ENCODE assay signal across 13 cellular contexts in genomic region chr1:172390243-172390619, GRCh38. TPM values are rescaled to one million over a fixed set of nuclear protein-coding genes. Genes with fewer than 3 reads are reported as not detected.
A peak's percentile ranks its signal among the peaks of the same experiment; 100 is the strongest.
DNase-seq lines count a peak whose midpoint lies in the region; ATAC-seq and TF ChIP-seq lines count a peak whose summit lies in the region.
"Had no signal": no experiment of that assay in that cellular context is flagged by ENCODE, and none has a peak within 500 bp of the region (broad histone marks: within the 10 kb centered on the region; RNA-seq: fewer than 3 reads in every experiment).

No MANE protein-coding gene starts in this region.

- H3K27me3 Mint-ChIP-seq in stimulated activated naive B cell treated with anti-CD40 and anti-IgM and Interleukin-4, amounts not matched to agents 10 μg/mL and 1 μg/mL and 100 μg/mL, for 72 hours = no peaks in the 10 kb centered on the region
- no peaks in the 10 kb centered on the region for H3K27me3 Mint-ChIP-seq in effector memory CD8-positive, alpha-beta T cell

- H3K36me3 Mint-ChIP-seq in stimulated activated naive B cell treated with anti-CD40 and anti-IgM and Interleukin-4, amounts not matched to agents 10 μg/mL and 1 μg/mL and 100 μg/mL, for 72 hours = no peaks in the 10 kb centered on the region
- peaks cover 2% of the 10 kb centered on the region for H3K36me3 Mint-ChIP-seq in effector memory CD8-positive, alpha-beta T cell (ENCODE audit: insufficient read depth)

- H3K79me2 ChIP-seq in KMS-11 (ENCODE audit: insufficient read depth, low read depth) = no peaks in the 10 kb centered on the region

- H3K27ac ChIP-seq in KMS-11 (no peak overlapping the region), heart right ventricle (peak overlapping the region in 7 of 10 donors; percentile 10 to 79 (median 51))

- no peaks in the 10 kb centered on the region for H4K20me1 ChIP-seq in KMS-11 (ENCODE audit: insufficient read depth)

- H3K4me3 Mint-ChIP-seq in stimulated activated naive B cell treated with anti-CD40 and anti-IgM and Interleukin-4, amounts not matched to agents 10 μg/mL and 1 μg/mL and 100 μg/mL, for 72 hours = peak overlapping the region; percentile 87 to 93
- H3K4me3 Mint-ChIP-seq in effector memory CD8-positive, alpha-beta T cell = no peak overlapping the region

- intact Hi-C loops in heart right ventricle (cut with DNase I) = loop anchor here in 4 of 10 donors (10.0 kb wide), 3 partner anchors 45 to 245 kb away; no protein-coding TSS in a partner anchor

- WGBS in heart right ventricle, 2 donors = 41 to 57% methylated on average over 2 of the region's 2 CpGs

- peaks cover 0 to 3% of the 10 kb centered on the region in 2 donors for H3K9me3 Mint-ChIP-seq in stimulated activated naive B cell treated with anti-CD40 and anti-IgM and Interleukin-4, amounts not matched to agents 10 μg/mL and 1 μg/mL and 100 μg/mL, for 72 hours
- no peaks in the 10 kb centered on the region for H3K9me3 Mint-ChIP-seq in effector memory CD8-positive, alpha-beta T cell

- no peaks in the 10 kb centered on the region for H3K9me3 ChIP-seq in heart right ventricle
- H3K9me3 ChIP-seq: stomach had no signal

- no peak overlapping the region for H2AFZ ChIP-seq in KMS-11 (ENCODE audit: low read depth)

- peak in 1 of 2 donors; percentile 29 for DNase-seq in heart right ventricle
- no peak for DNase-seq in stimulated activated naive B cell treated with anti-CD40 and anti-IgM and Interleukin-4, amounts not matched to agents 10 μg/mL and 1 μg/mL and 100 μg/mL, for 72 hours
- DNase-seq in AG20443 (ENCODE audit: low spot score) = no peak
- DNase-seq in effector memory CD8-positive, alpha-beta T cell = no peak
- DNase-seq: activated CD4-positive, alpha-beta T cell treated with anti-CD3 and anti-CD28 coated beads for 48 hours; NCI-H69; stomach had no signal

- H3K4me1 ChIP-seq in KMS-11 (ENCODE audit: low read depth, poor library complexity, severe bottlenecking) (peaks cover 34% of the 10 kb centered on the region), heart right ventricle (peaks cover 4 to 55% (median 32%) of the 10 kb centered on the region in 9 donors)

- TF ChIP-seq CTCF in KMS-11 (conservative IDR thresholded peaks at IDR 0.05; ENCODE audit: low read depth, low read length) = no peak
- no peak for TF ChIP-seq CTCF in heart right ventricle (IDR thresholded peaks at IDR 0.05)

- peaks cover 5% of the 10 kb centered on the region; the same call in 1 of the 2 replicates for H3K27me3 ChIP-seq in KMS-11 (ENCODE audit: insufficient read depth, low read depth)
- H3K27me3 ChIP-seq in heart right ventricle = no peaks in the 10 kb centered on the region
- H3K27me3 ChIP-seq: stomach had no signal

- no peak overlapping the region for H3K9ac ChIP-seq in KMS-11

- peak overlapping the region; percentile 32; the same call in 1 of the 2 replicates for H3K4me2 ChIP-seq in KMS-11

- peaks cover 36 to 63% of the 10 kb centered on the region in 2 donors for H3K4me1 Mint-ChIP-seq in stimulated activated naive B cell treated with anti-CD40 and anti-IgM and Interleukin-4, amounts not matched to agents 10 μg/mL and 1 μg/mL and 100 μg/mL, for 72 hours
- peaks cover 20 to 25% of the 10 kb centered on the region in 2 donors for H3K4me1 Mint-ChIP-seq in effector memory CD8-positive, alpha-beta T cell (ENCODE audit: low read depth in 2 of 2)

- H3K36me3 ChIP-seq in KMS-11 (ENCODE audit: insufficient read depth) (no peaks in the 10 kb centered on the region), heart right ventricle (no peaks in the 10 kb centered on the region)
- H3K36me3 ChIP-seq: stomach had no signal

- H3K4me3 ChIP-seq in KMS-11 (IDR thresholded peaks at IDR 0.05; ENCODE audit: insufficient read depth, low read depth, low read length) (no peak overlapping the region), heart right ventricle (no peak overlapping the region)

- H3K27ac Mint-ChIP-seq in stimulated activated naive B cell treated with anti-CD40 and anti-IgM and Interleukin-4, amounts not matched to agents 10 μg/mL and 1 μg/mL and 100 μg/mL, for 72 hours = peak overlapping the region; percentile 98
- no peak overlapping the region for H3K27ac Mint-ChIP-seq in effector memory CD8-positive, alpha-beta T cell

- ATAC-seq in GM21423 (IDR thresholded peaks at IDR 0.05; ENCODE audit: unreplicated experiment) (peak; percentile 25), heart right ventricle (peak in 7 of 8 donors; percentile 56 to 75 (median 59)), GM21515 (IDR thresholded peaks at IDR 0.05; ENCODE audit: unreplicated experiment) (no peak), HG03280 (IDR thresholded peaks at IDR 0.05; ENCODE audit: unreplicated experiment) (no peak)
- peak; percentile 21 to 24 for ATAC-seq in stimulated activated naive B cell treated with anti-CD40 and anti-IgM and Interleukin-4, amounts not matched to agents 10 μg/mL and 1 μg/mL and 100 μg/mL, for 72 hours (replicated peaks)
- ATAC-seq in effector memory CD8-positive, alpha-beta T cell (replicated peaks) = no peak

RNA-seq across cellular contexts. Expression of gene C1orf105, which starts 30.3 kb away (rescaled TPM):
- 10 to 100 TPM in 4 of 10 donors, 1 to 10 TPM in 6; 4.5 to 52.7 (median 8.6) TPM for total RNA-seq in heart right ventricle
- 10 to 100 TPM in 1 of 2 donors, 1 to 10 TPM in 1; 1.1 to 19.5 TPM for polyA plus RNA-seq in heart right ventricle
- total RNA-seq: Daoy, renal cortical epithelial cell, stomach had no signal

RNA-seq across cellular contexts. Expression of gene PIGC, which starts 53.6 kb away (rescaled TPM):
- total RNA-seq in heart right ventricle = 10 to 100 TPM in 8 of 10 donors, 1 to 10 TPM in 2; 9.3 to 14.5 (median 13.0) TPM
- polyA plus RNA-seq in heart right ventricle = 10 to 100 TPM; 17.1 to 21.2 TPM

Comparison
In these comparisons a context has a peak if more than half of its experiments do, and no peak if none do; other contexts are left out.
1. ATAC-seq: peak in GM21423 (single experiment), heart right ventricle (7 of 8) and stimulated activated naive B cell treated with anti-CD40 and anti-IgM and Interleukin-4, amounts not matched to agents 10 μg/mL and 1 μg/mL and 100 μg/mL, for 72 hours (2 of 2); none in GM21515 (single experiment), effector memory CD8-positive, alpha-beta T cell (single experiment) and HG03280 (single experiment).
2. H3K4me3 Mint-ChIP-seq: peak in stimulated activated naive B cell treated with anti-CD40 and anti-IgM and Interleukin-4, amounts not matched to agents 10 μg/mL and 1 μg/mL and 100 μg/mL, for 72 hours (2 of 2); none in effector memory CD8-positive, alpha-beta T cell (0 of 2).